ENCODE assay signal across 8 cellular contexts in the genomic region with DNA sequence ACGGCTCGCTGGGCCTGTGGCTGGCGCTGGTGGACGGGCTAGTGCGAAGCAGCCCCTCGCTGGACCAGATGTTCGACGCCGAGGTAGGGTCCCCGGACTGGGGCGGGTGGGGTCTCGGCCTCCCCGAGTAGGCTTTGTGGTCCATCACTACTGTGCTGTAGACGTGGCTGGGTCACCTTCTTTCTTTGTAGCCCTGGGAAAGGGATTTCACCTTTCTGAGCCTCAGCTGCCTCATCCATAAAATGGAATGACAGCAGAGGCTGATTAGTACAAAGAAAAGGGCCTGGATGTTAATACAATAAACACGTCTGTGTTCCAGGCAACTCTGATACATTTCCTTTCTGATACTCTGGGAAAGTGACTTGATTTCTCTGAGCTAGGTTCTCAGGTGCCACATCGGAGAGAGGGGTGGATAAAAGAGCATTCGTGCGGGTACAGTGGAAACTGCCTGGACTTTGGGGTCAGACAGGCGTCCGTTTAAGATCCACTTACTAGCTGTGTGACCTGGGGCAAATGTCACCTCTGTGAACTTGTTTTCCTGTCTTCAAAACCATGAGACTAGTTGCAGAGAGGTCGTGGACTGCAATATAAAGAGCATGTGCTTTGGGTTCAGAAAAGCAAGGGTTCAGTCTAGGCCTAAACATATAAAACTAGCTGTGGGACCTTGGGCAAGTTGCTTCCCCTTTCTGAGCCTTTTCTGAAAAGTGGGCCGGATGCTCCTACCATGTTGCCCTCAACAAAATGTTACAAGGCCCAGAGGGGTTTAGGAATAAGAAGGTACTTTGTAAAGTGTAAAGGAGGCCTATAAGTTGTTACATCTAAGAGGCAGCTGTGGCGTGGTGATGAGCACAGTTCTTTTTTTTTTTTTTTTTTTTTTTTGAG. TPM values are rescaled to one million over a fixed set of nuclear protein-coding genes. Genes with fewer than 3 reads are reported as not detected.
A peak's percentile ranks its signal among the peaks of the same experiment; 100 is the strongest.
DNase-seq lines count a peak whose midpoint lies in the region; ATAC-seq, FAIRE-seq and TF ChIP-seq lines count a peak whose summit lies in the region.

No MANE protein-coding gene starts in this region.

- no peak for FAIRE-seq in A549 (lab: Jason Lieb, UNC)

- H3K36me3 ChIP-seq in body of pancreas (replicated peaks in 1 of 2; ENCODE audit: insufficient read depth in 1 of 2, low read depth in 2 of 2): no peaks in the 10 kb centered on the region

- no peaks in the 10 kb centered on the region for H3K9me3 Mint-ChIP-seq in mesothelial cell of epicardium

- no peak for TF ChIP-seq EP300 in A549 (IDR thresholded peaks at IDR 0.05)

- H3K4me3 Mint-ChIP-seq in mesothelial cell of epicardium: peak overlapping the region; percentile 99

- DNase-seq in A549 (ENCODE audit: low read depth in 1 of 2, low spot score in 1 of 2) (no peak), body of pancreas (no peak), mesothelial cell of epicardium (ENCODE audit: low spot score in 2 of 2, unreplicated experiment in 2 of 2) (no peak), NCI-H345 (lab: John Stamatoyannopoulos, UW) (no peak)

- H3K36me3 Mint-ChIP-seq in mesothelial cell of epicardium: peaks cover 17% of the 10 kb centered on the region

- CTCF ChIA-PET in A549 (lab: Yijun Ruan, JAX): interaction anchor here (0.7 to 9.2 kb wide), 35 partner anchors 10 to 599 kb away, joined by 3 to 159 read pairs (median 7); a partner anchor contains a TSS

- H3K4me1 ChIP-seq in A549: peaks cover 18% of the 10 kb centered on the region; the same call in 2 of the 3 replicates
- peaks cover 51% of the 10 kb centered on the region for H3K4me1 ChIP-seq in body of pancreas

- H3K9me3 ChIP-seq in A549: no peaks in the 10 kb centered on the region
- H3K9me3 ChIP-seq in body of pancreas: no peaks in the 10 kb centered on the region

- POLR2A ChIA-PET in A549 (lab: Yijun Ruan, JAX): interaction anchor here (0.5 to 2.2 kb wide), 13 partner anchors 10 to 570 kb away, joined by 3 to 35 read pairs (median 6); a partner anchor contains a TSS

- H3K27ac ChIP-seq in A549 (peak overlapping the region; percentile 95 to 97), body of pancreas (peak overlapping the region; percentile 85 to 97 (median 94))

- TF ChIP-seq POLR2A in A549 (IDR thresholded peaks at IDR 0.05; ENCODE audit: low read length) (no peak), body of pancreas (IDR thresholded peaks at IDR 0.05) (no peak)

- ATAC-seq in A549 (no peak), HG03520 (IDR thresholded peaks at IDR 0.05; ENCODE audit: unreplicated experiment) (peak; percentile 1), body of pancreas (no peak), HG03159 (IDR thresholded peaks at IDR 0.05; ENCODE audit: unreplicated experiment) (no peak), HG02642 (IDR thresholded peaks at IDR 0.05; ENCODE audit: poor library complexity, unreplicated experiment) (no peak), GM18873 (IDR thresholded peaks at IDR 0.05; ENCODE audit: low FRiP score, unreplicated experiment) (no peak)

- TF ChIP-seq RAD21 in A549 (conservative IDR thresholded peaks at IDR 0.05 in 1 of 2, IDR thresholded peaks at IDR 0.05 in 1 of 2): no peak

- H3K27me3 ChIP-seq in body of pancreas: no peaks in the 10 kb centered on the region

- no peaks in the 10 kb centered on the region for H3K27me3 Mint-ChIP-seq in mesothelial cell of epicardium (ENCODE audit: low read depth)

- TF ChIP-seq CTCF in A549 (IDR thresholded peaks at IDR 0.05) (no peak), body of pancreas (IDR thresholded peaks at IDR 0.05) (no peak), mesothelial cell of epicardium (IDR thresholded peaks at IDR 0.05; ENCODE audit: unreplicated experiment) (no peak)

- peaks cover 27% of the 10 kb centered on the region for H3K4me1 Mint-ChIP-seq in mesothelial cell of epicardium

- H3K4me3 ChIP-seq in A549 (peak overlapping the region; percentile 64), body of pancreas (peak overlapping the region; percentile 46 to 54)

- 37% methylated on average over 15 of the region's 23 CpGs for WGBS in A549 (ENCODE audit: missing lambda C conversion rate)
- WGBS in body of pancreas, 2 donors: 20 to 32% methylated on average over 12 to 23 of the region's 23 CpGs

- intact Hi-C loops in body of pancreas (cut with DNase I): no loop called here

- peak overlapping the region; percentile 100 for H3K27ac Mint-ChIP-seq in mesothelial cell of epicardium

- peak overlapping the region; percentile 84 for H3K4me2 ChIP-seq in A549

TF ChIP-seq in A549, 52 proteins besides CTCF, POLR2A, EP300 and RAD21:
- no peak for TF ChIP-seq HDAC2 (IDR thresholded peaks at IDR 0.05)
- TF ChIP-seq BHLHE40 (IDR thresholded peaks at IDR 0.05; ENCODE audit: low read depth, low read length): no peak
- TF ChIP-seq RNF2 (IDR thresholded peaks at IDR 0.05; ENCODE audit: borderline replicate concordance, low read depth): no peak
- TF ChIP-seq SMC3 (IDR thresholded peaks at IDR 0.05): no peak
- TF ChIP-seq, protein P1, sequence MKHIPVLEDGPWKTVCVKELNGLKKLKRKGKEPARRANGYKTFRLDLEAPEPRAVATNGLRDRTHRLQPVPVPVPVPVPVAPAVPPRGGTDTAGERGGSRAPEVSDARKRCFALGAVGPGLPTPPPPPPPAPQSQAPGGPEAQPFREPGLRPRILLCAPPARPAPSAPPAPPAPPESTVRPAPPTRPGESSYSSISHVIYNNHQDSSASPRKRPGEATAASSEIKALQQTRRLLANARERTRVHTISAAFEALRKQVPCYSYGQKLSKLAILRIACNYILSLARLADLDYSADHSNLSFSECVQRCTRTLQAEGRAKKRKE (CRISPR knock-in tag; IDR thresholded peaks at IDR 0.05; ENCODE audit: low read depth): no peak
- no peak for TF ChIP-seq CBX2 (IDR thresholded peaks at IDR 0.05; ENCODE audit: borderline replicate concordance, low read depth)
- no peak for TF ChIP-seq NR3C1 (IDR thresholded peaks at IDR 0.05)
- TF ChIP-seq CHD4 (IDR thresholded peaks at IDR 0.05; ENCODE audit: borderline replicate concordance): no peak
- no peak for TF ChIP-seq GATA3 (IDR thresholded peaks at IDR 0.05; ENCODE audit: borderline replicate concordance)
- TF ChIP-seq CEBPB (IDR thresholded peaks at IDR 0.05): no peak
- TF ChIP-seq, protein P2, sequence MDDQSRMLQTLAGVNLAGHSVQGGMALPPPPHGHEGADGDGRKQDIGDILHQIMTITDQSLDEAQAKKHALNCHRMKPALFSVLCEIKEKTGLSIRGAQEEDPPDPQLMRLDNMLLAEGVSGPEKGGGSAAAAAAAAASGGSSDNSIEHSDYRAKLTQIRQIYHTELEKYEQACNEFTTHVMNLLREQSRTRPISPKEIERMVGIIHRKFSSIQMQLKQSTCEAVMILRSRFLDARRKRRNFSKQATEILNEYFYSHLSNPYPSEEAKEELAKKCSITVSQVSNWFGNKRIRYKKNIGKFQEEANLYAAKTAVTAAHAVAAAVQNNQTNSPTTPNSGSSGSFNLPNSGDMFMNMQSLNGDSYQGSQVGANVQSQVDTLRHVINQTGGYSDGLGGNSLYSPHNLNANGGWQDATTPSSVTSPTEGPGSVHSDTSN (IDR thresholded peaks at IDR 0.05): no peak
- no peak for TF ChIP-seq ZFP36 (IDR thresholded peaks at IDR 0.05; ENCODE audit: borderline replicate concordance, partially characterized antibody)
- TF ChIP-seq EHMT2 (IDR thresholded peaks at IDR 0.05; ENCODE audit: low read depth): no peak
- no peak for TF ChIP-seq FOSL2 (IDR thresholded peaks at IDR 0.05)
- TF ChIP-seq FOSL2 (CRISPR knock-in tag; IDR thresholded peaks at IDR 0.05): no peak
- no peak for TF ChIP-seq ZNF302 (CRISPR knock-in tag; IDR thresholded peaks at IDR 0.05)
- TF ChIP-seq HEYL (CRISPR knock-in tag; IDR thresholded peaks at IDR 0.05): no peak

RNA-seq across cellular contexts. Expression of a gene that starts 0.9 kb away (rescaled TPM):
- polyA plus RNA-seq in A549 (2011; rRNA removed): 27.6 and 30.5 TPM in 2 replicates
- polyA plus RNA-seq in A549 (2012; cell fraction: cytosol; rRNA removed): 46.0 and 62.2 TPM in 2 replicates
- polyA plus RNA-seq in A549 (2012; cell fraction: nucleus; rRNA removed): 54.1 and 71.4 TPM in 2 replicates
- 20.2 to 20.5 TPM (median 20.2 TPM) in 3 replicates for polyA plus RNA-seq in A549 (2017; fragmentation: RNase III; extraction: RNeasy Plus Mini Kit Qiagen cat#74134 plus additional on column Dnase treatment)
- polyA minus RNA-seq in A549 (2011; rRNA and poly(A)+ RNA removed): 47.1 and 63.5 TPM in 2 replicates
- 10 to 100 TPM; 14.2 to 15.3 TPM for total RNA-seq in body of pancreas
- 25.6 to 27.2 TPM (median 26.7 TPM) in 3 replicates for total RNA-seq in mesothelial cell of epicardium

RNA-seq across cellular contexts. Expression of a gene that starts 14.3 kb away (rescaled TPM):
- polyA plus RNA-seq in A549 (2011; rRNA removed): not detected in 2 replicates
- not detected in 2 replicates for polyA plus RNA-seq in A549 (2012; cell fraction: cytosol; rRNA removed)
- polyA plus RNA-seq in A549 (2012; cell fraction: nucleus; rRNA removed): not detected in 2 replicates
- not detected in 3 replicates for polyA plus RNA-seq in A549 (2017; fragmentation: RNase III; extraction: RNeasy Plus Mini Kit Qiagen cat#74134 plus additional on column Dnase treatment)
- not detected in 2 replicates for polyA minus RNA-seq in A549 (2011; rRNA and poly(A)+ RNA removed)
- not detected for total RNA-seq in body of pancreas
- total RNA-seq in mesothelial cell of epicardium: 0.47 to 0.69 TPM in 2 of 3 replicates, not detected in the other

RNA-seq across cellular contexts. Expression of a gene that starts 15.6 kb away (rescaled TPM):
- 27.4 and 29.0 TPM in 2 replicates for polyA plus RNA-seq in A549 (2011; rRNA removed)
- 13.1 and 17.7 TPM in 2 replicates for polyA plus RNA-seq in A549 (2012; cell fraction: cytosol; rRNA removed)
- polyA plus RNA-seq in A549 (2012; cell fraction: nucleus; rRNA removed): 12.6 and 21.5 TPM in 2 replicates
- 35.6 to 40.2 TPM (median 39.2 TPM) in 3 replicates for polyA plus RNA-seq in A549 (2017; fragmentation: RNase III; extraction: RNeasy Plus Mini Kit Qiagen cat#74134 plus additional on column Dnase treatment)
- polyA minus RNA-seq in A549 (2011; rRNA and poly(A)+ RNA removed): 43.3 and 43.7 TPM in 2 replicates
- 10 to 100 TPM; 62.0 to 97.6 TPM for total RNA-seq in body of pancreas
- 44.3 to 46.7 TPM (median 46.7 TPM) in 3 replicates for total RNA-seq in mesothelial cell of epicardium

RNA-seq across cellular contexts. Expression of a gene that starts 44.2 kb away (rescaled TPM):
- polyA plus RNA-seq in A549 (2011; rRNA removed): 20.9 and 31.1 TPM in 2 replicates
- polyA plus RNA-seq in A549 (2012; cell fraction: cytosol; rRNA removed): 14.2 and 15.9 TPM in 2 replicates
- polyA plus RNA-seq in A549 (2012; cell fraction: nucleus; rRNA removed): 9.5 and 13.5 TPM in 2 replicates
- 6.2 to 6.5 TPM (median 6.3 TPM) in 3 replicates for polyA plus RNA-seq in A549 (2017; fragmentation: RNase III; extraction: RNeasy Plus Mini Kit Qiagen cat#74134 plus additional on column Dnase treatment)
- 9.8 and 14.8 TPM in 2 replicates for polyA minus RNA-seq in A549 (2011; rRNA and poly(A)+ RNA removed)
- total RNA-seq in body of pancreas: 10 to 100 TPM; 10.5 to 20.5 TPM
- 10.5 to 11.4 TPM (median 11.0 TPM) in 3 replicates for total RNA-seq in mesothelial cell of epicardium

RNA-seq across cellular contexts. Expression of a gene that starts 52.1 kb away (rescaled TPM):
- polyA plus RNA-seq in A549 (2011; rRNA removed): 60.3 and 79.6 TPM in 2 replicates
- 90.7 and 110 TPM in 2 replicates for polyA plus RNA-seq in A549 (2012; cell fraction: cytosol; rRNA removed)
- 149 and 159 TPM in 2 replicates for polyA plus RNA-seq in A549 (2012; cell fraction: nucleus; rRNA removed)
- polyA plus RNA-seq in A549 (2017; fragmentation: RNase III; extraction: RNeasy Plus Mini Kit Qiagen cat#74134 plus additional on column Dnase treatment): 62.0 to 71.8 TPM (median 66.2 TPM) in 3 replicates
- 83.2 and 86.7 TPM in 2 replicates for polyA minus RNA-seq in A549 (2011; rRNA and poly(A)+ RNA removed)
- 10 to 100 TPM; 38.6 to 50.3 TPM for total RNA-seq in body of pancreas
- total RNA-seq in mesothelial cell of epicardium: 63.0 to 71.5 TPM (median 70.8 TPM) in 3 replicates
